In the genomic region with DNA sequence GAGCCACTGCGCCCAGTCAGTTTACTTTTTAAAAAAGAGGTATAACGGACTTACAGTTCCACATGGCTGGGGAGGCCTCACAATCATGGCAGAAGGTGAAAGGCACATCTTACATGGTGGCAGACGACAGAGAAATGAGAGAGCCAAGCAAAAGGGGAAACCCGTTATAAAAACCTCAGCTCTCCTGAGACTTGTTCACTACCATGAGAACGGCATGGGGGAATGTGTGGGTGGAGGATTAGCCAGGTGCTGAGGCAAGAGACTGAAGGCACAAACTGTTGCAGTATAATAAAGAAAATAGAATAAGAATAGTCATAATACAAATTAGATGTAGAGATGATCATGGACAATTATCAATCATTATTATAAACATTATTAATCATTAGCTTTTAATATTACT, we compare ENCODE assay signal across 10 cellular contexts. TPM values are rescaled to one million over a fixed set of nuclear protein-coding genes. Genes with fewer than 3 reads are reported as not detected.
A peak's percentile ranks its signal among the peaks of the same experiment; 100 is the strongest.
DNase-seq lines count a peak whose midpoint lies in the region; ATAC-seq, FAIRE-seq and TF ChIP-seq lines count a peak whose summit lies in the region.
"Not testable (repeated sequence)": the region's sequence is repeated elsewhere in the genome, so short reads cannot be mapped to it uniquely, and the experiment has no call there.
"Had no signal": no experiment of that assay in that cellular context is flagged by ENCODE, and none has a peak within 500 bp of the region (broad histone marks: within the 10 kb centered on the region; RNA-seq: fewer than 3 reads in every experiment).

No MANE protein-coding gene starts in this region.

- FAIRE-seq in H1 (lab: Jason Lieb, UNC), result not testable (repeated sequence)

- H2BK20ac ChIP-seq in H1 (ENCODE audit: low read length), result peak overlapping the region; percentile 1; the same call in 1 of the 2 replicates

- H2BK12ac ChIP-seq in H1 (ENCODE audit: low read depth, low read length), result not testable (repeated sequence)

- TF ChIP-seq POLR2A in H1 (IDR thresholded peaks at IDR 0.05; ENCODE audit: control extremely low read depth in 1 of 2, low read depth in 2 of 2, low read length in 2 of 2), result not testable (repeated sequence)

- not testable (repeated sequence) for H3K23ac ChIP-seq in H1 (ENCODE audit: insufficient read length)

- H3K79me1 ChIP-seq in H1 (ENCODE audit: low read depth, low read length), result not testable (repeated sequence)

- H3K27me3 Mint-ChIP-seq in HFFc6 (ENCODE audit: insufficient read depth); WTC11 (ENCODE audit: low read depth): not testable (repeated sequence)
- H3K27me3 Mint-ChIP-seq in neural progenitor cell (ENCODE audit: insufficient read depth, low read depth), result peaks cover 12% of the 10 kb centered on the region

- H3K4me3 Mint-ChIP-seq in HFFc6, WTC11, neural progenitor cell: not testable (repeated sequence)

- CTCF ChIA-PET in WTC11 (lab: Charles Lee) (interaction anchor here (1.0 to 2.8 kb wide), 5 partner anchors 13 to 244 kb away, joined by 3 to 16 read pairs (median 9); no protein-coding TSS in a partner anchor), H1 (lab: Charles Lee; ENCODE audit: partially characterized antibody) (interaction anchor here (0.6 to 2.5 kb wide), 6 partner anchors 13 to 227 kb away, joined by 3 to 8 read pairs (median 4); no protein-coding TSS in a partner anchor)

- not testable (repeated sequence) for H3K27me3 ChIP-seq in H1 (replicated peaks in 1 of 4; ENCODE audit: control insufficient read depth in 3 of 4, extremely low read depth in 1 of 4, insufficient read depth in 3 of 4, low read length in 3 of 4); iPS-18a (ENCODE audit: control insufficient read depth, insufficient read depth, low read length); neural progenitor cell

- not testable (repeated sequence) for H3K79me2 ChIP-seq in H1 (ENCODE audit: control insufficient read depth in 1 of 2, insufficient read depth in 2 of 2, low read length in 2 of 2); neural progenitor cell (ENCODE audit: low read depth)

- not testable (repeated sequence) for H4K8ac ChIP-seq in H1 (ENCODE audit: extremely low read depth, insufficient read depth, low read length)

- H4K20me1 ChIP-seq in H1 (replicated peaks in 1 of 2; ENCODE audit: control insufficient read depth in 1 of 2, insufficient read depth in 2 of 2, low read length in 2 of 2); neural progenitor cell (ENCODE audit: low read depth): not testable (repeated sequence)

- H2AK5ac ChIP-seq in H1 (ENCODE audit: low read depth, low read length), result not testable (repeated sequence)

- not testable (repeated sequence) for H4K91ac ChIP-seq in H1 (replicated peaks; ENCODE audit: insufficient read length, low read length)

- not testable (repeated sequence) for TF ChIP-seq EP300 in H1 (IDR thresholded peaks at IDR 0.05; ENCODE audit: borderline replicate concordance in 1 of 2, low read depth in 2 of 2, low read length in 2 of 2)

- H4K5ac ChIP-seq in H1 (ENCODE audit: insufficient read length, low read depth, low read length), result not testable (repeated sequence)

- peak overlapping the region; percentile 18 for H3K27ac Mint-ChIP-seq in HFFc6
- H3K27ac Mint-ChIP-seq in WTC11, result peak overlapping the region; percentile 95
- not testable (repeated sequence) for H3K27ac Mint-ChIP-seq in neural progenitor cell

- not testable (repeated sequence) for H2BK15ac ChIP-seq in H1 (ENCODE audit: low read length)

- WGBS in H1 (ENCODE audit: extremely low coverage in 1 of 2, insufficient coverage in 1 of 2, insufficient read length in 1 of 2, insufficient replicate concordance in 2 of 2, low coverage in 1 of 2, low lambda C conversion rate in 2 of 2, missing lambda C conversion rate in 1 of 2), 2 experiments, result 83% methylated on average over 5 of the region's 5 CpGs; no CpG with 5 or more reads in 1 of the 2 experiments

- TF ChIP-seq RAD21 in H1 (IDR thresholded peaks at IDR 0.05 in 1 of 2, conservative IDR thresholded peaks at IDR 0.05 in 1 of 2; ENCODE audit: low read depth in 2 of 2, low read length in 2 of 2), result not testable (repeated sequence)

- not testable (repeated sequence) for H3K9me3 ChIP-seq in H1 (ENCODE audit: insufficient read depth in 2 of 2, low read depth in 1 of 2, low read length in 1 of 2); iPS-18a (ENCODE audit: control insufficient read depth, low read depth, low read length); neural progenitor cell (ENCODE audit: low read depth)

- H2AFZ ChIP-seq in H1 (ENCODE audit: low read length); neural progenitor cell (replicated peaks): not testable (repeated sequence)

- H3K56ac ChIP-seq in H1 (replicated peaks; ENCODE audit: insufficient read length, low read depth, low read length), result not testable (repeated sequence)

- H3K9ac ChIP-seq in H1 (replicated peaks in 1 of 4; ENCODE audit: extremely low read depth in 1 of 4, low read depth in 3 of 4, low read length in 3 of 4); iPS-18a (ENCODE audit: low read length); neural progenitor cell: not testable (repeated sequence)

- H3K18ac ChIP-seq in H1 (ENCODE audit: extremely low read depth, low read length), result not testable (repeated sequence)

- H3F3A ChIP-seq in neural progenitor cell (ENCODE audit: low read depth), result peaks cover 29% of the 10 kb centered on the region

- H3K27ac ChIP-seq in H1 (ENCODE audit: low read depth, low read length); neural progenitor cell: not testable (repeated sequence)
- H3K27ac ChIP-seq in iPS-18a (ENCODE audit: low read length), result peak overlapping the region; percentile 41

- H3K14ac ChIP-seq in H1 (ENCODE audit: insufficient read length), result not testable (repeated sequence)

- H3K4me3 ChIP-seq in H1 (ENCODE audit: extremely low read depth in 1 of 4, insufficient read depth in 2 of 4, low read depth in 3 of 4, low read length in 4 of 4); iPS-18a (ENCODE audit: low read length); neural progenitor cell: not testable (repeated sequence)

- not testable (repeated sequence) for H3K9me3 Mint-ChIP-seq in HFFc6, WTC11, neural progenitor cell

- not testable (repeated sequence) for DNase-seq in HFFc6; WTC11 (ENCODE audit: low spot score); H1 (ENCODE audit: low read depth in 1 of 2, low spot score in 2 of 2); neural progenitor cell (ENCODE audit: low spot score)
- peak; percentile 37 for DNase-seq in LHCN-M2 (ENCODE audit: low read depth)

- H2BK120ac ChIP-seq in H1 (replicated peaks; ENCODE audit: low read depth, low read length), result not testable (repeated sequence)

- ATAC-seq in GM18868 (IDR thresholded peaks at IDR 0.05; ENCODE audit: unreplicated experiment), result peak; percentile 54
- not testable (repeated sequence) for ATAC-seq in WTC11

- POLR2A ChIA-PET in WTC11 (lab: Charles Lee), result not testable (repeated sequence)
- POLR2A ChIA-PET in H1 (lab: Charles Lee; ENCODE audit: partially characterized antibody), result interaction anchor here (0.6 to 2.3 kb wide), 5 partner anchors 20 to 100 kb away, joined by 3 to 6 read pairs (median 4); partner anchors contain the start of gene CNOT3

- H2BK5ac ChIP-seq in H1 (ENCODE audit: low read depth, low read length), result peak overlapping the region; percentile 62; the same call in 1 of the 2 replicates

- H3K23me2 ChIP-seq in H1 (ENCODE audit: low read depth, low read length), result not testable (repeated sequence)

- H3K4me1 Mint-ChIP-seq in HFFc6 (ENCODE audit: low read depth) (peaks cover 23% of the 10 kb centered on the region), WTC11 (peaks cover 50% of the 10 kb centered on the region), neural progenitor cell (peaks cover 17% of the 10 kb centered on the region)

- peaks cover 2 to 13% (median 4%) of the 10 kb centered on the region in 4 experiments; a peak in 6 of 7 replicates for H3K4me1 ChIP-seq in H1 (replicated peaks in 1 of 4; ENCODE audit: control insufficient read depth in 3 of 4, insufficient read depth in 4 of 4, low read length in 3 of 4)
- H3K4me1 ChIP-seq in iPS-18a (ENCODE audit: control insufficient read depth, low read depth, low read length), result peaks cover 22% of the 10 kb centered on the region
- peaks cover 12% of the 10 kb centered on the region for H3K4me1 ChIP-seq in neural progenitor cell

- not testable (repeated sequence) for H3K4me2 ChIP-seq in H1 (ENCODE audit: insufficient read depth in 1 of 2, low read depth in 2 of 2, low read length in 2 of 2)
- H3K4me2 ChIP-seq in neural progenitor cell, result peak overlapping the region; percentile 50

- H3K36me3 Mint-ChIP-seq in HFFc6 (ENCODE audit: low read depth); WTC11; neural progenitor cell: not testable (repeated sequence)

- H3K4ac ChIP-seq in H1 (replicated peaks; ENCODE audit: insufficient read length, low read depth, low read length), result peak overlapping the region; percentile 55

- H3K36me3 ChIP-seq in H1 (ENCODE audit: control insufficient read depth in 2 of 4, insufficient read depth in 4 of 4, low read length in 3 of 4); iPS-18a (ENCODE audit: control insufficient read depth, low read depth, low read length); neural progenitor cell: not testable (repeated sequence)

- not testable (repeated sequence) for TF ChIP-seq CTCF in HFFc6 (IDR thresholded peaks at IDR 0.05); WTC11 (IDR thresholded peaks at IDR 0.05); H1 (IDR thresholded peaks at IDR 0.05; ENCODE audit: control extremely low read depth in 1 of 3, insufficient read depth in 1 of 3, low read depth in 1 of 3, low read length in 3 of 3); neural progenitor cell (IDR thresholded peaks at IDR 0.05)

RNA-seq across cellular contexts. Expression of gene VSTM1, which starts 27.2 kb away (rescaled TPM):
- 1 to 10 TPM in 4 of 6 experiments, not detected in 2; 1.5 to 2.0 (median 1.8) TPM for total RNA-seq in HFFc6 (2021; fragmentation: NEBNext Ultra II Directional; extraction: Animal tissue kit (Norgen Biotek cat#: 25700))
- total RNA-seq in LHCN-M2 (2014; rRNA removed), result not detected in 2 replicates
- not detected for polyA plus RNA-seq in LHCN-M2 (2012)
- total RNA-seq in WTC11 (2021), result not detected in 3 replicates
- 0.65 TPM in 1 of 2 replicates, not detected in the other for total RNA-seq in H1 (2021; fragmentation: NEBNext Ultra II Directional; extraction: Animal tissue kit (Norgen Biotek cat#: 25700))
- polyA plus RNA-seq in H1 (2011; rRNA removed), result 0.12 and 0.17 TPM in 2 replicates
- polyA plus RNA-seq in H1 (2011; cell fraction: cytosol; rRNA removed), result 0.36 TPM
- polyA plus RNA-seq in H1 (2011; cell fraction: nucleus; rRNA removed), result 0.34 TPM
- 0.36 to 0.58 TPM in 2 of 4 replicates, not detected in the others for polyA plus RNA-seq in H1 (2012, experiment 1 of 2)
- polyA plus RNA-seq in H1 (2012, experiment 2 of 2), result not detected
- 2.7 TPM for polyA plus RNA-seq in H1 (2013, experiment 1 of 2)
- 3.8 TPM for polyA plus RNA-seq in H1 (2013, experiment 2 of 2)
- polyA minus RNA-seq in H1 (2011; rRNA and poly(A)+ RNA removed), result not detected in 2 replicates
- polyA minus RNA-seq in H1 (2011; cell fraction: cytosol; rRNA and poly(A)+ RNA removed), result not detected
- not detected for polyA minus RNA-seq in H1 (2011; cell fraction: nucleus; rRNA and poly(A)+ RNA removed)
- 0.12 TPM in 1 of 2 replicates, not detected in the other for total RNA-seq in neural progenitor cell (ENCODE audit: low replicate concordance)
- total RNA-seq: CD8-positive, alpha-beta T cell; H7; HT-29 had no signal

RNA-seq across cellular contexts. Expression of gene TARM1, which starts 44.6 kb away (rescaled TPM):
- total RNA-seq in HFFc6 (2021; fragmentation: NEBNext Ultra II Directional; extraction: Animal tissue kit (Norgen Biotek cat#: 25700)), result not detected
- not detected in 2 replicates for total RNA-seq in LHCN-M2 (2014; rRNA removed)
- polyA plus RNA-seq in LHCN-M2 (2012), result not detected
- total RNA-seq in WTC11 (2021), result not detected in 3 replicates
- not detected in 2 replicates for total RNA-seq in H1 (2021; fragmentation: NEBNext Ultra II Directional; extraction: Animal tissue kit (Norgen Biotek cat#: 25700))
- polyA plus RNA-seq in H1 (2011; rRNA removed), result not detected in 2 replicates
- polyA plus RNA-seq in H1 (2011; cell fraction: cytosol; rRNA removed), result not detected
- not detected for polyA plus RNA-seq in H1 (2011; cell fraction: nucleus; rRNA removed)
- not detected in 4 replicates for polyA plus RNA-seq in H1 (2012, experiment 1 of 2)
- polyA plus RNA-seq in H1 (2012, experiment 2 of 2), result not detected
- polyA plus RNA-seq in H1 (2013, experiment 1 of 2), result not detected
- not detected for polyA plus RNA-seq in H1 (2013, experiment 2 of 2)
- not detected in 2 replicates for polyA minus RNA-seq in H1 (2011; rRNA and poly(A)+ RNA removed)
- not detected for polyA minus RNA-seq in H1 (2011; cell fraction: cytosol; rRNA and poly(A)+ RNA removed)
- polyA minus RNA-seq in H1 (2011; cell fraction: nucleus; rRNA and poly(A)+ RNA removed), result not detected
- total RNA-seq in neural progenitor cell (ENCODE audit: low replicate concordance), result not detected in 2 replicates
- total RNA-seq: CD8-positive, alpha-beta T cell; H7; HT-29 had no signal

RNA-seq across cellular contexts. Expression of gene CACNG6, which starts 45.1 kb away (rescaled TPM):
- total RNA-seq in HFFc6 (2021; fragmentation: NEBNext Ultra II Directional; extraction: Animal tissue kit (Norgen Biotek cat#: 25700)), result not detected
- total RNA-seq in LHCN-M2 (2014; rRNA removed) (0.17 TPM in 1 of 2 replicates, not detected in the other), WTC11 (2021) (2.5 to 3.3 TPM (median 2.5 TPM) in 3 replicates), neural progenitor cell (ENCODE audit: low replicate concordance) (1.0 TPM in 1 of 2 replicates, not detected in the other)
- polyA plus RNA-seq in LHCN-M2 (2012), result not detected
- total RNA-seq in H1 (2021; fragmentation: NEBNext Ultra II Directional; extraction: Animal tissue kit (Norgen Biotek cat#: 25700)), result 1.2 and 1.4 TPM in 2 replicates
- 1.6 and 2.9 TPM in 2 replicates for polyA plus RNA-seq in H1 (2011; rRNA removed)
- polyA plus RNA-seq in H1 (2011; cell fraction: cytosol; rRNA removed), result 1.8 TPM
- polyA plus RNA-seq in H1 (2011; cell fraction: nucleus; rRNA removed), result 4.3 TPM
- polyA plus RNA-seq in H1 (2012, experiment 1 of 2), result 1.1 to 1.9 TPM (median 1.5 TPM) in 4 replicates
- polyA plus RNA-seq in H1 (2012, experiment 2 of 2), result 0.81 TPM
- 2.3 TPM for polyA plus RNA-seq in H1 (2013, experiment 1 of 2)
- 2.1 TPM for polyA plus RNA-seq in H1 (2013, experiment 2 of 2)
- polyA minus RNA-seq in H1 (2011; rRNA and poly(A)+ RNA removed), result 0.22 and 0.25 TPM in 2 replicates
- not detected for polyA minus RNA-seq in H1 (2011; cell fraction: cytosol; rRNA and poly(A)+ RNA removed)
- 0.80 TPM for polyA minus RNA-seq in H1 (2011; cell fraction: nucleus; rRNA and poly(A)+ RNA removed)
- total RNA-seq: CD8-positive, alpha-beta T cell had no signal
